30 cellular contexts compared by ENCODE assay signal in genomic region chrX:148309413-148309812, GRCh38.
"Had no signal": no experiment of that assay in that cellular context is flagged by ENCODE, and none has a peak within 500 bp of the region (broad histone marks: within the 10 kb centered on the region; RNA-seq: fewer than 3 reads in every experiment).

No MANE protein-coding gene starts in this region.

- H3K27ac Mint-ChIP-seq: activated naive CD4-positive, alpha-beta T cell treated with anti-CD3 and anti-CD28 coated beads, Interleukin-2, amount 50 U/mL, for 72 hours; brain; nephron; stimulated activated naive B cell treated with anti-CD40 and anti-IgM and Interleukin-4, amounts not matched to agents 10 μg/mL and 1 μg/mL and 100 μg/mL, for 72 hours had no signal

- ATAC-seq: activated CD4-positive, CD25-positive, alpha-beta regulatory T cell treated with anti-CD3 and anti-CD28 coated beads, Interleukin-2, amount 50 U/mL, for 24 hours; activated CD8-positive, alpha-beta memory T cell treated with anti-CD3 and anti-CD28 coated beads, Interleukin-2, amount 10 ng/mL, durations not matched to agents 7 days and 5 days; sciatic nerve; stimulated activated naive B cell treated with anti-CD40 and anti-IgM and Interleukin-4, amounts not matched to agents 10 μg/mL and 1 μg/mL and 100 μg/mL, for 72 hours had no signal

- DNase-seq: activated CD8-positive, alpha-beta memory T cell treated with anti-CD3 and anti-CD28 coated beads, Interleukin-2, amount 10 ng/mL, durations not matched to agents 7 days and 5 days; activated CD8-positive, alpha-beta T cell treated with anti-CD3 and anti-CD28 coated beads, Interleukin-2, amount 10 ng/mL, durations not matched to agents 7 days and 5 days; activated naive CD4-positive, alpha-beta T cell; activated T-cell treated with anti-CD3 and anti-CD28 coated beads, Interleukin-2, amount 50 U/mL, for 48 hours; adrenal gland; aorta; cerebellar nuclear complex; colonic mucosa; effector CD8-positive, alpha-beta T cell; islet precursor cell; left ventricle myocardium inferior; mesendoderm; stimulated activated CD4-positive, alpha-beta T cell treated with anti-CD3 and anti-CD28 coated beads, Interleukin-1b, Interleukin-23, amount 100 ng/mL, for 48 hours; stimulated activated CD4-positive, alpha-beta T cell treated with anti-CD3 and anti-CD28 coated beads, Interleukin-4, amount 100 ng/mL, for 4 hours; stimulated activated CD8-positive, alpha-beta memory T cell treated with anti-CD3 and anti-CD28 coated beads, Interleukin-4, amount 100 ng/mL, for 48 hours; stimulated activated naive B cell treated with anti-CD40 and anti-IgM and Interleukin-4, amounts not matched to agents 10 μg/mL and 1 μg/mL and 100 μg/mL, for 72 hours; stomach; thyroid gland; upper lobe of left lung; WERI-Rb-1 had no signal

- H3K4me1 Mint-ChIP-seq: brain, nephron had no signal

- H3K4me3 Mint-ChIP-seq: activated CD8-positive, alpha-beta memory T cell treated with anti-CD3 and anti-CD28 coated beads, Interleukin-2, amount 10 ng/mL, durations not matched to agents 7 days and 5 days; activated CD8-positive, alpha-beta T cell treated with anti-CD3 and anti-CD28 coated beads, Interleukin-2, amount 10 ng/mL, durations not matched to agents 7 days and 5 days; brain; nephron; stimulated activated naive B cell treated with anti-CD40 and anti-IgM and Interleukin-4, amounts not matched to agents 10 μg/mL and 1 μg/mL and 100 μg/mL, for 72 hours had no signal

- H3K4me3 ChIP-seq: adrenal gland, cardiac muscle cell, colonic mucosa, left ventricle myocardium inferior, lung, skin epidermis, stomach, thyroid gland, upper lobe of left lung had no signal

- H3K9me3 Mint-ChIP-seq: activated naive CD4-positive, alpha-beta T cell treated with anti-CD3 and anti-CD28 coated beads, Interleukin-2, amount 50 U/mL, for 72 hours had no signal

- H3K27me3 Mint-ChIP-seq: activated CD8-positive, alpha-beta memory T cell treated with anti-CD3 and anti-CD28 coated beads, Interleukin-2, amount 10 ng/mL, durations not matched to agents 7 days and 5 days; brain had no signal

- FAIRE-seq: frontal cortex, TTC549 had no signal

- H3K36me3 Mint-ChIP-seq: brain; stimulated activated naive B cell treated with anti-CD40 and anti-IgM and Interleukin-4, amounts not matched to agents 10 μg/mL and 1 μg/mL and 100 μg/mL, for 72 hours had no signal
